ENCODE assay signal across 9 cellular contexts in the genomic region with DNA sequence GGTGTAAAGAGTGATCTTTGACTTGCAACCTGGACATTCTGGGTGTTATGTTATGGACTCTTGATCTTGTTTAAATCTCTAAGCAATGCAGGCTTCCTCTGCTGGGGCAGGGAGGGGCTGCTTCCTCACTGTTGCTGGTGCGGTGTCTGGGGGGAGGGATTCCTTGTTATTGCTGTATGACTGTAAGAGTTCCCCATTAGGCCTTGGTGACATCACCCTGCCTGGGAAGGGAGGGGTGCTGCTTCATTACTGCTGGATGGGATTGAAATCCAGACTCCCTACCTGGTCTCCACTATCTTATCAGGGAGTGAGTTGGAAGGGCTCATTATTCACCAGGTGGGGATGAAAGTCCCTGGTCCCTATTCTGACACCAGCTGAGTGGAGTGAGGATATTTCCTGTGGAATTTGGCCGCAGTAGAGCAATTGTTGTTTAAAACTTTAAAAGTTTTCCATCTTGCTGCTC. TPM values are rescaled to one million over a fixed set of nuclear protein-coding genes. Genes with fewer than 3 reads are reported as not detected.
DNase-seq lines count a peak whose midpoint lies in the region; ATAC-seq and TF ChIP-seq lines count a peak whose summit lies in the region.
"Had no signal": no experiment of that assay in that cellular context is flagged by ENCODE, and none has a peak within 500 bp of the region (broad histone marks: within the 10 kb centered on the region; RNA-seq: fewer than 3 reads in every experiment).

No MANE protein-coding gene starts in this region.

- WGBS in body of pancreas, 2 donors: 51 to 66% methylated on average over 2 of the region's 2 CpGs
- WGBS in neuronal stem cell (ENCODE audit: extremely low coverage in 2 of 2, insufficient read length in 2 of 2, insufficient replicate concordance in 1 of 2), 2 donors: no CpG with 5 or more reads among the region's 2 CpGs

- peaks cover 30% of the 10 kb centered on the region for H3K36me3 Mint-ChIP-seq in stimulated activated naive CD8-positive, alpha-beta T cell treated with anti-CD3 and anti-CD28 coated beads, Interleukin-15, Interleukin-2, amounts not matched to agents 100 ng/mL and 50 ng/mL, for 24 hours (ENCODE audit: low read depth)

- no peak overlapping the region for H3K14ac ChIP-seq in neuronal stem cell (ENCODE audit: low read length)

- H3K4ac ChIP-seq in neuronal stem cell (ENCODE audit: low read length): no peak overlapping the region

- H3K27me3 Mint-ChIP-seq in stimulated activated naive CD8-positive, alpha-beta T cell treated with anti-CD3 and anti-CD28 coated beads, Interleukin-15, Interleukin-2, amounts not matched to agents 100 ng/mL and 50 ng/mL, for 24 hours: no peaks in the 10 kb centered on the region

- no peak overlapping the region for H3K4me3 ChIP-seq in body of pancreas
- H3K4me3 ChIP-seq in neuronal stem cell (ENCODE audit: low read length in 2 of 2): no peak overlapping the region

- no peak overlapping the region for H2BK15ac ChIP-seq in neuronal stem cell (ENCODE audit: low read length)

- no peak overlapping the region for H2BK120ac ChIP-seq in neuronal stem cell (ENCODE audit: low read depth, low read length)

- no peaks in the 10 kb centered on the region for H3K9me3 Mint-ChIP-seq in stimulated activated naive CD8-positive, alpha-beta T cell treated with anti-CD3 and anti-CD28 coated beads, Interleukin-15, Interleukin-2, amounts not matched to agents 100 ng/mL and 50 ng/mL, for 24 hours

- H3K9me3 ChIP-seq in body of pancreas (no peaks in the 10 kb centered on the region), neuronal stem cell (replicated peaks in 1 of 2; ENCODE audit: control insufficient read depth in 2 of 2, insufficient read depth in 1 of 2, low read depth in 1 of 2, low read length in 2 of 2) (no peaks in the 10 kb centered on the region)

- H3K27ac ChIP-seq in body of pancreas (peak overlapping the region in 2 of 4 donors; percentile 10 to 59), neuronal stem cell (replicated peaks; ENCODE audit: low read length) (no peak overlapping the region)

- H3K18ac ChIP-seq in neuronal stem cell (ENCODE audit: low read length): no peak overlapping the region

- no peak for ATAC-seq in stimulated activated naive CD8-positive, alpha-beta T cell treated with anti-CD3 and anti-CD28 coated beads, Interleukin-15, Interleukin-2, amounts not matched to agents 100 U/mL and 50 U/mL, for 24 hours
- peak; percentile 40 for ATAC-seq in body of pancreas
- peak; percentile 56 for ATAC-seq in left lobe of liver

- no peak overlapping the region for H4K91ac ChIP-seq in neuronal stem cell (ENCODE audit: low read depth, low read length, poor library complexity)

- H3K4me3 Mint-ChIP-seq in stimulated activated naive CD8-positive, alpha-beta T cell treated with anti-CD3 and anti-CD28 coated beads, Interleukin-15, Interleukin-2, amounts not matched to agents 100 ng/mL and 50 ng/mL, for 24 hours: no peak overlapping the region

- H3K9ac ChIP-seq in neuronal stem cell (ENCODE audit: low read depth, low read length, poor library complexity): no peak overlapping the region

- peaks cover 3% of the 10 kb centered on the region for H3K79me1 ChIP-seq in neuronal stem cell (ENCODE audit: low read depth, low read length)

- no peak overlapping the region for H2BK12ac ChIP-seq in neuronal stem cell (ENCODE audit: low read length)

- no peak overlapping the region for H2AFZ ChIP-seq in neuronal stem cell (ENCODE audit: low read length)

- peak overlapping the region; percentile 63 for H3K27ac Mint-ChIP-seq in stimulated activated naive CD8-positive, alpha-beta T cell treated with anti-CD3 and anti-CD28 coated beads, Interleukin-15, Interleukin-2, amounts not matched to agents 100 ng/mL and 50 ng/mL, for 24 hours

- H3K4me2 ChIP-seq in neuronal stem cell (ENCODE audit: insufficient read depth, low read length, poor library complexity, severe bottlenecking): no peak overlapping the region

- no peak overlapping the region for H2BK5ac ChIP-seq in neuronal stem cell (ENCODE audit: low read length)

- H3K27me3 ChIP-seq in body of pancreas (no peaks in the 10 kb centered on the region), neuronal stem cell (ENCODE audit: control insufficient read depth in 3 of 3, insufficient read depth in 3 of 3, low read depth in 1 of 3, low read length in 3 of 3) (no peaks in the 10 kb centered on the region)

- no peak overlapping the region for H2AK5ac ChIP-seq in neuronal stem cell (ENCODE audit: low read depth, low read length)

- H3K36me3 ChIP-seq in body of pancreas (replicated peaks in 1 of 2; ENCODE audit: insufficient read depth in 1 of 2, low read depth in 2 of 2): no peaks in the 10 kb centered on the region
- H3K36me3 ChIP-seq in neuronal stem cell (replicated peaks in 1 of 2; ENCODE audit: control insufficient read depth in 2 of 2, insufficient read depth in 2 of 2, low read length in 2 of 2): peaks cover 0 to 8% of the 10 kb centered on the region in 2 donors

- intact Hi-C loops in body of pancreas (cut with DNase I): no loop called here

- H3K4me1 Mint-ChIP-seq in stimulated activated naive CD8-positive, alpha-beta T cell treated with anti-CD3 and anti-CD28 coated beads, Interleukin-15, Interleukin-2, amounts not matched to agents 100 ng/mL and 50 ng/mL, for 24 hours (ENCODE audit: low read depth): peaks cover 72% of the 10 kb centered on the region

- H3K23ac ChIP-seq in neuronal stem cell (ENCODE audit: low read depth, low read length, poor library complexity): no peak overlapping the region

- DNase-seq in stimulated activated naive CD8-positive, alpha-beta T cell treated with anti-CD3 and anti-CD28 coated beads, Interleukin-15, Interleukin-2, amounts not matched to agents 100 U/mL and 50 U/mL, for 24 hours: no peak
- DNase-seq in body of pancreas (peak in 1 of 4 donors; percentile 53), left lobe of liver (ENCODE audit: low spot score) (peak; percentile 35), HuH-7 (ENCODE audit: low spot score) (no peak), neuronal stem cell (ENCODE audit: low spot score) (no peak), DMS 273 (lab: John Stamatoyannopoulos, UW; ENCODE audit: unreplicated experiment) (no peak), NCI-H1930 (lab: John Stamatoyannopoulos, UW) (no peak)
- DNase-seq: DMS79 had no signal

- TF ChIP-seq POLR2A in body of pancreas (IDR thresholded peaks at IDR 0.05): no peak

- peaks cover 15% of the 10 kb centered on the region for H3K4me1 ChIP-seq in body of pancreas
- no peaks in the 10 kb centered on the region for H3K4me1 ChIP-seq in neuronal stem cell (ENCODE audit: control insufficient read depth in 2 of 2, insufficient read depth in 1 of 2, low read depth in 1 of 2, low read length in 2 of 2)

- TF ChIP-seq CTCF in body of pancreas (IDR thresholded peaks at IDR 0.05): no peak

- H4K8ac ChIP-seq in neuronal stem cell (ENCODE audit: low read depth, low read length): no peak overlapping the region

RNA-seq across cellular contexts. Expression of a gene that starts 8.8 kb away (rescaled TPM):
- total RNA-seq in body of pancreas: 10 to 100 TPM; 36.1 to 46.1 TPM
- 50.9 TPM for total RNA-seq in left lobe of liver
- 31.6 TPM for polyA plus RNA-seq in neuronal stem cell (2013, experiment 1 of 2)
- 31.1 TPM for polyA plus RNA-seq in neuronal stem cell (2013, experiment 2 of 2)

RNA-seq across cellular contexts. Expression of a gene that starts 33.1 kb away (rescaled TPM):
- total RNA-seq in body of pancreas (10 to 100 TPM; 52.4 to 65.6 TPM), left lobe of liver (45.5 TPM)
- polyA plus RNA-seq in neuronal stem cell (2013, experiment 1 of 2): 59.8 TPM
- polyA plus RNA-seq in neuronal stem cell (2013, experiment 2 of 2): 59.6 TPM

RNA-seq across cellular contexts. Expression of a gene that starts 41.5 kb away (rescaled TPM):
- total RNA-seq in body of pancreas (10 to 100 TPM; 32.2 to 54.1 TPM), left lobe of liver (32.9 TPM)
- 43.0 TPM for polyA plus RNA-seq in neuronal stem cell (2013, experiment 1 of 2)
- polyA plus RNA-seq in neuronal stem cell (2013, experiment 2 of 2): 42.3 TPM
